In genomic region chr6:118704911-118705310, GRCh38 we compare ENCODE assay signal across 11 cellular contexts. TPM values are rescaled to one million over a fixed set of nuclear protein-coding genes. Genes with fewer than 3 reads are reported as not detected.
A peak's percentile ranks its signal among the peaks of the same experiment; 100 is the strongest.
DNase-seq lines count a peak whose midpoint lies in the region; ATAC-seq, FAIRE-seq and TF ChIP-seq lines count a peak whose summit lies in the region.
"Had no signal": no experiment of that assay in that cellular context is flagged by ENCODE, and none has a peak within 500 bp of the region (broad histone marks: within the 10 kb centered on the region; RNA-seq: fewer than 3 reads in every experiment).

No MANE protein-coding gene starts in this region.

- H3K4me2 ChIP-seq in mammary epithelial cell (ENCODE audit: insufficient read depth, low read depth, low read length): no peak overlapping the region

- H3K27me3 ChIP-seq in mammary epithelial cell (ENCODE audit: insufficient read depth, low read length): no peaks in the 10 kb centered on the region

- H3K36me3 Mint-ChIP-seq in MCF 10A (ENCODE audit: insufficient read depth, unreplicated experiment) (no peaks in the 10 kb centered on the region), type B pancreatic cell (no peaks in the 10 kb centered on the region)
- H3K36me3 Mint-ChIP-seq in activated T-helper 1 cell treated with anti-CD3 and anti-CD28 coated beads, Interleukin-12 subunit alpha, Interleukin-12 subunit beta, Interleukin-2, Interleukin-4 antibody, amounts not matched to agents 30 ng/mL and 10 ng/mL and 1 ng/mL, durations not matched to agents 14 hours and 24 hours and 36 hours (ENCODE audit: low read depth): peaks cover 42% of the 10 kb centered on the region

- no peaks in the 10 kb centered on the region for H3K9me3 Mint-ChIP-seq in MCF 10A (ENCODE audit: unreplicated experiment)
- peaks cover 5% of the 10 kb centered on the region for H3K9me3 Mint-ChIP-seq in activated T-helper 1 cell treated with anti-CD3 and anti-CD28 coated beads, Interleukin-12 subunit alpha, Interleukin-12 subunit beta, Interleukin-2, Interleukin-4 antibody, amounts not matched to agents 30 ng/mL and 10 ng/mL and 1 ng/mL, durations not matched to agents 14 hours and 24 hours and 36 hours
- no peaks in the 10 kb centered on the region for H3K9me3 Mint-ChIP-seq in type B pancreatic cell

- intact Hi-C loops in MCF 10A (cut with micrococcal nuclease): no loop called here
- intact Hi-C loops in mammary epithelial cell (cut with micrococcal nuclease): no loop called here
- intact Hi-C loops in activated T-helper 1 cell treated with anti-CD3 and anti-CD28 coated beads, Interleukin-12 subunit alpha, Interleukin-12 subunit beta, Interleukin-2, Interleukin-4 antibody, amounts not matched to agents 30 ng/mL and 10 ng/mL and 1 ng/mL, durations not matched to agents 14 hours and 24 hours and 36 hours (cut with micrococcal nuclease): loop anchor here (5.0 kb wide), 1 partner anchor 1103 kb away; the partner anchor contains the start of gene GOPC

- POLR2A ChIA-PET in MCF 10A (lab: Yijun Ruan, JAX): no interaction called here

- CTCF ChIA-PET in MCF 10A (lab: Yijun Ruan, JAX): interaction anchor here (0.6 to 1.4 kb wide), 3 partner anchors 27 to 145 kb away, joined by 3 to 4 read pairs (median 3); no protein-coding TSS in a partner anchor
- CTCF ChIA-PET in mammary epithelial cell (lab: Charles Lee; ENCODE audit: low non-redundant PET): no interaction called here

- H3K79me2 ChIP-seq in mammary epithelial cell (ENCODE audit: insufficient read depth, low read length): peaks cover 44% of the 10 kb centered on the region

- no peak overlapping the region for H3K9ac ChIP-seq in mammary epithelial cell (ENCODE audit: insufficient read depth, low read length)

- ATAC-seq in HG02763 (IDR thresholded peaks at IDR 0.05; ENCODE audit: unreplicated experiment): no peak

- H3K27me3 Mint-ChIP-seq in MCF 10A (ENCODE audit: insufficient read depth, unreplicated experiment) (no peaks in the 10 kb centered on the region), type B pancreatic cell (no peaks in the 10 kb centered on the region)
- peaks cover 2% of the 10 kb centered on the region for H3K27me3 Mint-ChIP-seq in activated T-helper 1 cell treated with anti-CD3 and anti-CD28 coated beads, Interleukin-12 subunit alpha, Interleukin-12 subunit beta, Interleukin-2, Interleukin-4 antibody, amounts not matched to agents 30 ng/mL and 10 ng/mL and 1 ng/mL, durations not matched to agents 14 hours and 24 hours and 36 hours (ENCODE audit: insufficient read depth)
- H3K27me3 Mint-ChIP-seq: progenitor cell of endocrine pancreas had no signal

- H3K27ac ChIP-seq in mammary epithelial cell (ENCODE audit: insufficient read depth, low read depth, low read length): no peak overlapping the region
- H3K27ac ChIP-seq in coronary artery: no peak overlapping the region
- H3K27ac ChIP-seq: RWPE1 had no signal

- H3K4me3 ChIP-seq in mammary epithelial cell (replicated peaks in 1 of 3; ENCODE audit: insufficient read depth in 1 of 3, low read depth in 2 of 3, low read length in 3 of 3): no peak overlapping the region
- no peak overlapping the region for H3K4me3 ChIP-seq in coronary artery

- 55% methylated on average over 3 of the region's 3 CpGs for WGBS in mammary epithelial cell (ENCODE audit: low coverage, missing lambda C conversion rate)

- no peaks in the 10 kb centered on the region for H3K9me3 ChIP-seq in mammary epithelial cell (replicated peaks; ENCODE audit: insufficient read depth, low read length)

- no peak for DNase-seq in MCF 10A (ENCODE audit: unreplicated experiment)
- DNase-seq in mammary epithelial cell: no peak
- no peak for DNase-seq in activated T-helper 1 cell treated with anti-CD3 and anti-CD28 coated beads, Interleukin-12 subunit alpha, Interleukin-12 subunit beta, Interleukin-2, Interleukin-4 antibody, amounts not matched to agents 30 ng/mL and 10 ng/mL and 1 ng/mL, durations not matched to agents 14 hours and 24 hours and 36 hours (ENCODE audit: low spot score)
- no peak for DNase-seq in type B pancreatic cell (ENCODE audit: extremely low spot score, unreplicated experiment)
- DNase-seq in HuH-7.5 (ENCODE audit: low spot score): no peak
- DNase-seq in coronary artery (ENCODE audit: low spot score): no peak
- DNase-seq: activated CD4-positive, alpha-beta T cell treated with anti-CD3 and anti-CD28 coated beads for 48 hours had no signal

- H3K36me3 ChIP-seq in mammary epithelial cell (ENCODE audit: insufficient read depth, low read length): no peaks in the 10 kb centered on the region

- H3K4me1 Mint-ChIP-seq in MCF 10A (ENCODE audit: insufficient read depth, unreplicated experiment) (peaks cover 32% of the 10 kb centered on the region), type B pancreatic cell (ENCODE audit: unreplicated experiment) (peaks cover 32% of the 10 kb centered on the region)
- H3K4me1 Mint-ChIP-seq in activated T-helper 1 cell treated with anti-CD3 and anti-CD28 coated beads, Interleukin-12 subunit alpha, Interleukin-12 subunit beta, Interleukin-2, Interleukin-4 antibody, amounts not matched to agents 30 ng/mL and 10 ng/mL and 1 ng/mL, durations not matched to agents 14 hours and 24 hours and 36 hours (ENCODE audit: low read depth): peaks cover 61% of the 10 kb centered on the region

- peak; percentile 27 for FAIRE-seq in islet of Langerhans (lab: Jason Lieb, UNC)

- peaks cover 31% of the 10 kb centered on the region for H3K4me1 ChIP-seq in mammary epithelial cell (ENCODE audit: insufficient read depth, low read length)

- H3K4me3 Mint-ChIP-seq in MCF 10A (ENCODE audit: unreplicated experiment): no peak overlapping the region
- peak overlapping the region; percentile 56 for H3K4me3 Mint-ChIP-seq in activated T-helper 1 cell treated with anti-CD3 and anti-CD28 coated beads, Interleukin-12 subunit alpha, Interleukin-12 subunit beta, Interleukin-2, Interleukin-4 antibody, amounts not matched to agents 30 ng/mL and 10 ng/mL and 1 ng/mL, durations not matched to agents 14 hours and 24 hours and 36 hours
- peak overlapping the region; percentile 5 for H3K4me3 Mint-ChIP-seq in type B pancreatic cell

- no peak for TF ChIP-seq CTCF in MCF 10A (IDR thresholded peaks at IDR 0.05; ENCODE audit: unreplicated experiment)
- no peak for TF ChIP-seq CTCF in mammary epithelial cell (conservative IDR thresholded peaks at IDR 0.05 in 1 of 2, IDR thresholded peaks at IDR 0.05 in 1 of 2; ENCODE audit: extremely low read depth in 1 of 2, insufficient read depth in 1 of 2, low read depth in 1 of 2, low read length in 2 of 2)
- no peak for TF ChIP-seq CTCF in type B pancreatic cell (conservative IDR thresholded peaks at IDR 0.05)
- TF ChIP-seq CTCF in coronary artery (IDR thresholded peaks at IDR 0.05): no peak

- in situ Hi-C loops in mammary epithelial cell (cut with MboI; ENCODE audit: low sequenced_read_pairs in 2 of 2): no loop called here

- BruUV-seq in MCF 10A (replicated peaks; lab: Mats Ljungman, UMichigan): no TSS peak
- no TSS peak for BruUV-seq in mammary epithelial cell (replicated peaks; lab: Mats Ljungman, UMichigan)

- H4K20me1 ChIP-seq in mammary epithelial cell (ENCODE audit: insufficient read depth, low read length): no peaks in the 10 kb centered on the region

- dilution Hi-C loops in mammary epithelial cell (cut with HindIII; ENCODE audit: low sequenced_read_pairs): no loop called here

- H2AFZ ChIP-seq in mammary epithelial cell (ENCODE audit: low read depth, low read length): no peak overlapping the region

- H3K27ac Mint-ChIP-seq in MCF 10A (ENCODE audit: low read depth, unreplicated experiment) (peak overlapping the region; percentile 69), type B pancreatic cell (peak overlapping the region; percentile 64)
- H3K27ac Mint-ChIP-seq in activated T-helper 1 cell treated with anti-CD3 and anti-CD28 coated beads, Interleukin-12 subunit alpha, Interleukin-12 subunit beta, Interleukin-2, Interleukin-4 antibody, amounts not matched to agents 30 ng/mL and 10 ng/mL and 1 ng/mL, durations not matched to agents 14 hours and 24 hours and 36 hours: peak overlapping the region; percentile 76
- H3K27ac Mint-ChIP-seq: progenitor cell of endocrine pancreas had no signal

RNA-seq across cellular contexts. Expression of gene CEP85L, which starts 53.5 kb away (rescaled TPM):
- 8.4 and 10.0 TPM in 2 replicates for total RNA-seq in MCF 10A (2022)
- 10 to 100 TPM; 10.6 to 23.3 TPM for total RNA-seq in mammary epithelial cell
- polyA plus RNA-seq in mammary epithelial cell: 2.3 TPM
- polyA minus RNA-seq in mammary epithelial cell: 20.8 TPM
- total RNA-seq in activated T-helper 1 cell treated with anti-CD3 and anti-CD28 coated beads, Interleukin-12 subunit alpha, Interleukin-12 subunit beta, Interleukin-2, Interleukin-4 antibody, amounts not matched to agents 30 ng/mL and 10 ng/mL and 1 ng/mL, durations not matched to agents 14 hours and 24 hours and 36 hours: 50.9 and 51.4 TPM in 2 replicates
- total RNA-seq in type B pancreatic cell (ENCODE audit: low replicate concordance): 8.9 and 16.1 TPM in 2 replicates
